In the genomic region with DNA sequence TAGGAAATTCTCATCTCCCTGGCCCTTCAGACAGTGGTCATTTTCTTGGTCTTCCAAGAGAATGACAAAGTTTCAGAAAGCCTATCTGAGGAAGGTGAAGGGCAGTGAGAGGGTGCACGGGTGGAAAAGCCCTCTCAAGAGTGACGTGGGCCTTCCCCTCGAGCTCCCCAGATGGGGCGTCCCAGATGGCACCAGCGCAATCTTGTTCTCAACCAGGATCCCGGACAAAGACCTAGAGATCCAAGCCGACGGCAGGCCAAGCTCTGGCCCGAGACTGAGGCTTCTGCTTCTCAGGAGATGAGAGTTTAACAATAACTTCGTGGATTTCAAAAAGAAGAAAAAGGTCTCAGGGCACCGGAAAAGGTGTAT, we compare ENCODE assay signal across 8 cellular contexts. TPM values are rescaled to one million over a fixed set of nuclear protein-coding genes. Genes with fewer than 3 reads are reported as not detected.
DNase-seq lines count a peak whose midpoint lies in the region; ATAC-seq and TF ChIP-seq lines count a peak whose summit lies in the region.

No MANE protein-coding gene starts in this region.

- peaks cover 13% of the 10 kb centered on the region for H3K9me3 ChIP-seq in mucosa of descending colon

- intact Hi-C loops in mucosa of descending colon (cut with DNase I, micrococcal nuclease), result no loop called here

- DNase-seq in AG10803 (ENCODE audit: low read depth) (no peak), cardiac fibroblast (ENCODE audit: low read depth in 2 of 2) (peak in 1 of 2 donors; percentile 6), mucosa of descending colon (peak in 2 of 3 donors; percentile 51 to 59), NCI-H69 (lab: John Stamatoyannopoulos, UW) (no peak), NCI-H1048 (lab: John Stamatoyannopoulos, UW) (no peak), DMS153 treated with DMSO at 0.1 percent for 48 hours (lab: John Stamatoyannopoulos, UW; ENCODE audit: unreplicated experiment) (no peak)
- no peak for DNase-seq in activated CD4-positive, alpha-beta T cell treated with anti-CD3 and anti-CD28 coated beads for 4 hours

- H3K4me1 ChIP-seq in mucosa of descending colon (ENCODE audit: low read depth), result peaks cover 9% of the 10 kb centered on the region

- H3K4me3 ChIP-seq in AG10803 (ENCODE audit: low read length), result peak overlapping the region; percentile 96
- peak overlapping the region; percentile 74 to 93 for H3K4me3 ChIP-seq in cardiac fibroblast (replicated peaks in 1 of 2; ENCODE audit: low read depth in 2 of 2, low read length in 2 of 2)
- H3K4me3 ChIP-seq in mucosa of descending colon, result peak overlapping the region; percentile 41

- ATAC-seq in HG03457 (IDR thresholded peaks at IDR 0.05; ENCODE audit: unreplicated experiment), result peak; percentile 3
- peak; percentile 1 for ATAC-seq in mucosa of descending colon

- H3K36me3 ChIP-seq in mucosa of descending colon (ENCODE audit: low read depth), result no peaks in the 10 kb centered on the region

- TF ChIP-seq CTCF in AG10803 (conservative IDR thresholded peaks at IDR 0.05; ENCODE audit: low read length), result no peak
- TF ChIP-seq CTCF in cardiac fibroblast (IDR thresholded peaks at IDR 0.05; ENCODE audit: low read depth, low read length), result no peak
- no peak for TF ChIP-seq CTCF in mucosa of descending colon (IDR thresholded peaks at IDR 0.05)

RNA-seq across cellular contexts. Expression of a gene that starts 0.8 kb away (rescaled TPM):
- total RNA-seq in mucosa of descending colon, result 10 to 100 TPM in 2 of 3 donors, 1 to 10 TPM in 1; 6.1 to 14.3 (median 11.8) TPM

Comparison
In these comparisons a context has a peak if more than half of its experiments do, and no peak if none do; other contexts are left out.
1. DNase-seq: peak in mucosa of descending colon (2 of 3); none in AG10803 (single experiment), NCI-H69 (single experiment), NCI-H1048 (single experiment), DMS153 treated with DMSO at 0.1 percent for 48 hours (single experiment) and activated CD4-positive, alpha-beta T cell treated with anti-CD3 and anti-CD28 coated beads for 4 hours (0 of 2).
2. H3K4me3 ChIP-seq: peak in every context shown above with its lines; median percentile 96 in AG10803; 84 in cardiac fibroblast; 41 in mucosa of descending colon.